ENCODE assay signal across 11 cellular contexts in the genomic region with DNA sequence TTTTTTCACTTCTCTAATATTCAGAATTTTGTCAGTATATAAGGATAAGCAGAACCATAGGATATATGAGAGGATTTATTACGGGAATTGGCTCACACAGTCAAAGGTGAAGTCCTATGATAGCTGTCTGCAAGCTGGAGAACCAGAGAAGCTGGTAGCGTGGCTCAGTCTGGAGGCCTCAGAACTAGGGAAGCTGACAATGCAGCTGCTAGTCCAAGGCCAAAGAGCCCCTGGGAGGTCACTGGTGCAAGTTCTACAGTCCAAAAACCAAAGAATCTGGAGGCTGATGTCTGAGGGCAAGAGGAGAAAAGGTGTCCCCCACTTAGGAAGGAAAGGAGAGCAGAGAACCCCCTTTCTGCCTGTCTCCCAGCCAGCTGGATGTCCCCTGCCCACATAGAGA.
"Had no signal": no experiment of that assay in that cellular context is flagged by ENCODE, and none has a peak within 500 bp of the region (broad histone marks: within the 10 kb centered on the region; RNA-seq: fewer than 3 reads in every experiment).

No MANE protein-coding gene starts in this region.

- H3K4me3 Mint-ChIP-seq: GM23338, H9, HFFc6 had no signal

- H3K4me3 ChIP-seq: GM23248, GM23338, HAP-1 had no signal

- H3K9me3 Mint-ChIP-seq: GM23338, H9, HFFc6 had no signal

- H3K4me2 ChIP-seq: GM23338 had no signal

- H3K27ac ChIP-seq: GM23248 had no signal

- DNase-seq: GM23248, GOT3, H7, H9, HCEC 1CT, HFFc6 had no signal

- FAIRE-seq: H1, H54 had no signal

- H3K9me3 ChIP-seq: HAP-1 had no signal

- H3K27ac Mint-ChIP-seq: GM23338, H9, HFFc6 had no signal

- ATAC-seq: GM23338, HCT116 had no signal

- H3K9ac ChIP-seq: GM23248 had no signal

- H2AFZ ChIP-seq: GM23248, GM23338 had no signal
